Comparison of ENCODE assay signal across 7 cellular contexts in genomic region chr5:6715758-6716633, GRCh38. TPM values are rescaled to one million over a fixed set of nuclear protein-coding genes. Genes with fewer than 3 reads are reported as not detected.
DNase-seq lines count a peak whose midpoint lies in the region; ATAC-seq and TF ChIP-seq lines count a peak whose summit lies in the region.

No MANE protein-coding gene starts in this region.

- H3K9me3 Mint-ChIP-seq in T-cell: no peaks in the 10 kb centered on the region

- H3K27ac ChIP-seq in fibroblast of lung (ENCODE audit: insufficient read depth, low read length): no peak overlapping the region

- H2AFZ ChIP-seq in fibroblast of lung (ENCODE audit: low read length): no peak overlapping the region

- peaks cover 7% of the 10 kb centered on the region for H3K36me3 Mint-ChIP-seq in T-cell

- H3K4me3 ChIP-seq in HFF-Myc (replicated peaks; ENCODE audit: low read depth, low read length) (peak overlapping the region; percentile 77), fibroblast of lung (replicated peaks in 1 of 4; ENCODE audit: control extremely low read depth in 1 of 4, insufficient read depth in 1 of 4, low read depth in 3 of 4, low read length in 4 of 4) (peak overlapping the region; percentile 68 to 87 (median 84)), skeletal muscle satellite cell (ENCODE audit: low read length) (peak overlapping the region; percentile 70)

- POLR2A ChIA-PET in T-cell (lab: Charles Lee): no interaction called here

- ATAC-seq in T-cell (replicated peaks in 1 of 4) (peak in 3 of 4 experiments; percentile 18 to 27 (median 23)), HG03108 (IDR thresholded peaks at IDR 0.05; ENCODE audit: unreplicated experiment) (no peak), GM21423 (IDR thresholded peaks at IDR 0.05; ENCODE audit: unreplicated experiment) (no peak)

- H3K4me1 ChIP-seq in fibroblast of lung (ENCODE audit: control insufficient read depth, extremely low read depth, insufficient read depth, low read length) (peaks cover 15% of the 10 kb centered on the region), skeletal muscle satellite cell (ENCODE audit: control insufficient read depth, insufficient read depth, low read length) (peaks cover 52% of the 10 kb centered on the region)

- H3K9ac ChIP-seq in fibroblast of lung (ENCODE audit: insufficient read depth, low read length): no peak overlapping the region
- peak overlapping the region; percentile 70 for H3K9ac ChIP-seq in skeletal muscle satellite cell (ENCODE audit: low read depth, low read length)

- DNase-seq in HFF-Myc (ENCODE audit: extremely low read depth, low read depth) (no peak), T-cell (peak in 22 of 34 experiments; percentile 16 to 56 (median 32)), fibroblast of lung (ENCODE audit: low read depth in 2 of 2) (no peak), EL (no peak)

- H4K20me1 ChIP-seq in fibroblast of lung (ENCODE audit: control insufficient read depth, extremely low read depth, insufficient read depth, low read length): peaks cover 6% of the 10 kb centered on the region

- H3K9me3 ChIP-seq in fibroblast of lung (ENCODE audit: control insufficient read depth, insufficient read depth, low read depth, low read length) (no peaks in the 10 kb centered on the region), skeletal muscle satellite cell (replicated peaks; ENCODE audit: low read length) (no peaks in the 10 kb centered on the region)

- no peak for TF ChIP-seq CTCF in HFF-Myc (IDR thresholded peaks at IDR 0.05; ENCODE audit: low read depth, low read length, missing control alignments)
- TF ChIP-seq CTCF in fibroblast of lung (conservative IDR thresholded peaks at IDR 0.05 in 1 of 2, IDR thresholded peaks at IDR 0.05 in 1 of 2; ENCODE audit: low read depth in 1 of 2, low read length in 2 of 2): no peak

- H3K27me3 Mint-ChIP-seq in T-cell: no peaks in the 10 kb centered on the region

- H3K4me2 ChIP-seq in fibroblast of lung (ENCODE audit: extremely low read depth, insufficient read depth, low read length): peak overlapping the region; percentile 98
- H3K4me2 ChIP-seq in skeletal muscle satellite cell (ENCODE audit: low read length): peak overlapping the region; percentile 92

- H3K27me3 ChIP-seq in fibroblast of lung (ENCODE audit: control insufficient read depth, insufficient read depth, low read length) (no peaks in the 10 kb centered on the region), skeletal muscle satellite cell (ENCODE audit: control insufficient read depth, insufficient read depth, low read length) (no peaks in the 10 kb centered on the region)

- H3K4me1 Mint-ChIP-seq in T-cell: peaks cover 58 to 66% (median 61%) of the 10 kb centered on the region in 3 donors

- H3K79me2 ChIP-seq in fibroblast of lung (ENCODE audit: control insufficient read depth, insufficient read depth, low read length): peaks cover 68% of the 10 kb centered on the region

- CTCF ChIA-PET in T-cell (lab: Charles Lee): no interaction called here

- peaks cover 2% of the 10 kb centered on the region for H3K36me3 ChIP-seq in fibroblast of lung (ENCODE audit: control insufficient read depth, insufficient read depth, low read length)
- H3K36me3 ChIP-seq in skeletal muscle satellite cell (ENCODE audit: insufficient read depth, low read length): peaks cover 8% of the 10 kb centered on the region

- H3K27ac Mint-ChIP-seq in T-cell: peak overlapping the region; percentile 80 to 88

- H3K4me3 Mint-ChIP-seq in T-cell: peak overlapping the region; percentile 78 to 89 (median 88)

RNA-seq across cellular contexts. Expression of gene TENT4A, which starts 2.8 kb away (rescaled TPM):
- total RNA-seq in T-cell (10 to 100 TPM; 42.7 to 62.9 (median 45.6) TPM), fibroblast of lung (9.5 and 10.4 TPM in 2 replicates)
- 3.1 and 4.1 TPM in 2 replicates for polyA plus RNA-seq in fibroblast of lung
- 9.9 and 11.6 TPM in 2 replicates for polyA plus RNA-seq in fibroblast of lung (2012)
- 7.0 and 17.2 TPM in 2 replicates for polyA minus RNA-seq in fibroblast of lung (ENCODE audit: low replicate concordance)
- 14.6 and 16.5 TPM in 2 replicates for total RNA-seq in skeletal muscle satellite cell (2012; rRNA removed)

Comparison
In these comparisons a context has a peak if more than half of its experiments do, and no peak if none do; other contexts are left out.
1. DNase-seq: peak in T-cell (22 of 34); none in HFF-Myc (single experiment), fibroblast of lung (0 of 2) and EL (single experiment).
2. ATAC-seq: peak in T-cell (3 of 4); none in HG03108 (single experiment) and GM21423 (single experiment).
3. Peak in every context shown above with its lines, with median percentiles within 50 percentile points of each other: H3K4me3 ChIP-seq.